Comparison of ENCODE assay signal across 8 cellular contexts in genomic region chr1:154760469-154760933, GRCh38.
A peak's percentile ranks its signal among the peaks of the same experiment; 100 is the strongest.
DNase-seq lines count a peak whose midpoint lies in the region; ATAC-seq and TF ChIP-seq lines count a peak whose summit lies in the region.

No MANE protein-coding gene starts in this region.

- peak overlapping the region; percentile 50 to 75 (median 66) for H3K4me3 Mint-ChIP-seq in CD4-positive, alpha-beta memory T cell
- peak overlapping the region; percentile 48 for H3K4me3 Mint-ChIP-seq in WTC11

- H3K36me3 ChIP-seq in CD4-positive, alpha-beta memory T cell (ENCODE audit: insufficient read depth, low read length) = no peaks in the 10 kb centered on the region
- H3K36me3 ChIP-seq in kidney epithelial cell (ENCODE audit: control insufficient read depth, insufficient read depth, low read length) = no peaks in the 10 kb centered on the region

- H3K27ac ChIP-seq in CD4-positive, alpha-beta memory T cell (ENCODE audit: low read depth, low read length) = no peak overlapping the region
- no peak overlapping the region for H3K27ac ChIP-seq in HL-60 (replicated peaks)

- H3K4me3 ChIP-seq in CD4-positive, alpha-beta memory T cell (ENCODE audit: low read length in 2 of 2) = no peak overlapping the region
- H3K4me3 ChIP-seq in HL-60 (replicated peaks; ENCODE audit: insufficient read depth, low read length) (no peak overlapping the region), kidney epithelial cell (ENCODE audit: low read depth, low read length) (peak overlapping the region; percentile 19)

- no peaks in the 10 kb centered on the region for H3K27me3 ChIP-seq in CD4-positive, alpha-beta memory T cell (ENCODE audit: insufficient read depth, low read length)
- H3K27me3 ChIP-seq in HL-60 (ENCODE audit: insufficient read depth, poor library complexity, severe bottlenecking) = peaks cover 41% of the 10 kb centered on the region
- peaks cover 29% of the 10 kb centered on the region for H3K27me3 ChIP-seq in kidney epithelial cell (ENCODE audit: control insufficient read depth, insufficient read depth, low read length)

- H3K4me1 Mint-ChIP-seq in CD4-positive, alpha-beta memory T cell = peaks cover 9 to 19% (median 15%) of the 10 kb centered on the region in 4 donors
- H3K4me1 Mint-ChIP-seq in WTC11 = no peaks in the 10 kb centered on the region

- DNase-seq in CD4-positive, alpha-beta memory T cell = peak; percentile 76 to 85 (median 79)
- DNase-seq in HL-60 (ENCODE audit: low read depth in 1 of 2, low spot score in 1 of 2) (peak in 1 of 2 experiments; percentile 36), WTC11 (ENCODE audit: low spot score) (peak; percentile 87), T47D (ENCODE audit: low read depth in 1 of 2, low spot score in 1 of 2) (peak; percentile 75 to 78), kidney epithelial cell (ENCODE audit: low read depth) (no peak), SHP77 treated with DMSO at 0.1 percent for 48 hours (lab: John Stamatoyannopoulos, UW) (no peak)
- peak; percentile 81 for DNase-seq in stimulated activated CD4-positive, alpha-beta T cell treated with anti-CD3 and anti-CD28 coated beads, Interleukin-4, amount 100 ng/mL, for 48 hours (ENCODE audit: low read depth in 2 of 2)

- intact Hi-C loops in CD4-positive, alpha-beta memory T cell (cut with micrococcal nuclease) = loop anchor here (1.0 to 10.0 kb wide), 5 partner anchors 31 to 304 kb away; partner anchors contain the start of gene EFNA4

- TF ChIP-seq CTCF in HL-60 (IDR thresholded peaks at IDR 0.05; ENCODE audit: insufficient read depth, low read length) (peak; percentile 13), WTC11 (IDR thresholded peaks at IDR 0.05) (peak; percentile 66), kidney epithelial cell (IDR thresholded peaks at IDR 0.05; ENCODE audit: insufficient read depth, low read length, poor library complexity, severe bottlenecking) (peak; percentile 59)

- H3K9me3 Mint-ChIP-seq in CD4-positive, alpha-beta memory T cell = no peaks in the 10 kb centered on the region
- H3K9me3 Mint-ChIP-seq in WTC11 = no peaks in the 10 kb centered on the region

- H3K4me1 ChIP-seq in CD4-positive, alpha-beta memory T cell (ENCODE audit: insufficient read depth, low read length) = peaks cover 16% of the 10 kb centered on the region

- ATAC-seq in WTC11 (peak; percentile 96), GM18868 (IDR thresholded peaks at IDR 0.05; ENCODE audit: unreplicated experiment) (no peak)

- H3K9me3 ChIP-seq in CD4-positive, alpha-beta memory T cell (ENCODE audit: control insufficient read depth in 1 of 2, low read length in 2 of 2) = no peaks in the 10 kb centered on the region

- POLR2A ChIA-PET in CD4-positive, alpha-beta memory T cell (lab: Charles Lee; ENCODE audit: partially characterized antibody) = interaction anchor here (0.7 to 2.1 kb wide), 4 partner anchors 13 to 201 kb away, joined by 3 to 9 read pairs (median 5); partner anchors contain the start of gene ADAR
- POLR2A ChIA-PET in WTC11 (lab: Charles Lee) = interaction anchor here (0.5 kb wide), 1 partner anchor 19 kb away, joined by 3 read pairs; no protein-coding TSS in a partner anchor

- in situ Hi-C loops in T47D (cut with HindIII; ENCODE audit: low pct_unique_long_range_greater_than_20kb, low sequenced_read_pairs) = no loop called here

- H3K27me3 Mint-ChIP-seq in CD4-positive, alpha-beta memory T cell = peaks cover 0 to 7% of the 10 kb centered on the region in 2 donors
- H3K27me3 Mint-ChIP-seq in WTC11 (ENCODE audit: low read depth) = peaks cover 24% of the 10 kb centered on the region

- CTCF ChIA-PET in CD4-positive, alpha-beta memory T cell (lab: Charles Lee; ENCODE audit: partially characterized antibody) = interaction anchor here (0.7 to 4.9 kb wide), 30 partner anchors 8 to 293 kb away, joined by 3 to 56 read pairs (median 4); partner anchors contain the start of gene PMVK
- CTCF ChIA-PET in WTC11 (lab: Charles Lee) = interaction anchor here (0.5 to 4.0 kb wide), 32 partner anchors 9 to 1968 kb away, joined by 3 to 23 read pairs (median 4); partner anchors contain the start of genes ADAM15, CHRNB2, KCNN3 and METTL25B

- no peak overlapping the region for H3K27ac Mint-ChIP-seq in CD4-positive, alpha-beta memory T cell
- H3K27ac Mint-ChIP-seq in WTC11 = no peak overlapping the region

- H3K36me3 Mint-ChIP-seq in CD4-positive, alpha-beta memory T cell = no peaks in the 10 kb centered on the region
- no peaks in the 10 kb centered on the region for H3K36me3 Mint-ChIP-seq in WTC11

TF ChIP-seq in WTC11, 78 proteins besides CTCF, POLR2A, EP300 and RAD21 (continues in another document):
- TF ChIP-seq ZNF416 (CRISPR knock-in tag; IDR thresholded peaks at IDR 0.05) (no peak; the same call in 1 of the 2 replicates), MAX (CRISPR knock-in tag; IDR thresholded peaks at IDR 0.05) (peak; percentile 46; the same call in 1 of the 2 replicates), NR3C1 (CRISPR knock-in tag; conservative IDR thresholded peaks at IDR 0.05; ENCODE audit: low read depth) (0 out of 2 replicates have a peak, but pooled peaks have one; percentile 50), SMAD4 (CRISPR knock-in tag; IDR thresholded peaks at IDR 0.05) (no peak), CREM (CRISPR knock-in tag; IDR thresholded peaks at IDR 0.05) (0 out of 2 replicates have a peak, but pooled peaks have one; percentile 53), ARID4B (CRISPR knock-in tag; IDR thresholded peaks at IDR 0.05; ENCODE audit: borderline replicate concordance) (0 out of 2 replicates have a peak, but pooled peaks have one; percentile 37), ZNF671 (CRISPR knock-in tag; IDR thresholded peaks at IDR 0.05) (no peak), NFYB (CRISPR knock-in tag; conservative IDR thresholded peaks at IDR 0.05; ENCODE audit: low read depth) (no peak), TP53 (CRISPR knock-in tag; IDR thresholded peaks at IDR 0.05) (0 out of 2 replicates have a peak, but pooled peaks have one; percentile 63), TEAD1 (CRISPR knock-in tag; IDR thresholded peaks at IDR 0.05) (no peak), ZNF423 (CRISPR knock-in tag; IDR thresholded peaks at IDR 0.05) (0 out of 2 replicates have a peak, but pooled peaks have one; percentile 19), SP1 (CRISPR knock-in tag; conservative IDR thresholded peaks at IDR 0.05) (peak; percentile 55; the same call in 1 of the 2 replicates)
- TF ChIP-seq, protein P1, sequence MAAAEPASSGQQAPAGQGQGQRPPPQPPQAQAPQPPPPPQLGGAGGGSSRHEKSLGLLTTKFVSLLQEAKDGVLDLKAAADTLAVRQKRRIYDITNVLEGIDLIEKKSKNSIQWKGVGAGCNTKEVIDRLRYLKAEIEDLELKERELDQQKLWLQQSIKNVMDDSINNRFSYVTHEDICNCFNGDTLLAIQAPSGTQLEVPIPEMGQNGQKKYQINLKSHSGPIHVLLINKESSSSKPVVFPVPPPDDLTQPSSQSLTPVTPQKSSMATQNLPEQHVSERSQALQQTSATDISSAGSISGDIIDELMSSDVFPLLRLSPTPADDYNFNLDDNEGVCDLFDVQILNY (CRISPR knock-in tag; IDR thresholded peaks at IDR 0.05) = 0 out of 2 replicates have a peak, but pooled peaks have one; percentile 47
- TF ChIP-seq, protein P2, sequence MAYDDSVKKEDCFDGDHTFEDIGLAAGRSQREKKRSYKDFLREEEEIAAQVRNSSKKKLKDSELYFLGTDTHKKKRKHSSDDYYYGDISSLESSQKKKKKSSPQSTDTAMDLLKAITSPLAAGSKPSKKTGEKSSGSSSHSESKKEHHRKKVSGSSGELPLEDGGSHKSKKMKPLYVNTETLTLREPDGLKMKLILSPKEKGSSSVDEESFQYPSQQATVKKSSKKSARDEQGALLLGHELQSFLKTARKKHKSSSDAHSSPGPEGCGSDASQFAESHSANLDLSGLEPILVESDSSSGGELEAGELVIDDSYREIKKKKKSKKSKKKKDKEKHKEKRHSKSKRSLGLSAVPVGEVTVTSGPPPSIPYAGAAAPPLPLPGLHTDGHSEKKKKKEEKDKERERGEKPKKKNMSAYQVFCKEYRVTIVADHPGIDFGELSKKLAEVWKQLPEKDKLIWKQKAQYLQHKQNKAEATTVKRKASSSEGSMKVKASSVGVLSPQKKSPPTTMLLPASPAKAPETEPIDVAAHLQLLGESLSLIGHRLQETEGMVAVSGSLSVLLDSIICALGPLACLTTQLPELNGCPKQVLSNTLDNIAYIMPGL (CRISPR knock-in tag; IDR thresholded peaks at IDR 0.05) = peak; percentile 97

Comparison
In these comparisons a context has a peak if more than half of its experiments do, and no peak if none do; other contexts are left out.
1. DNase-seq: peak in CD4-positive, alpha-beta memory T cell (5 of 5), WTC11 (single experiment), T47D (2 of 2) and stimulated activated CD4-positive, alpha-beta T cell treated with anti-CD3 and anti-CD28 coated beads, Interleukin-4, amount 100 ng/mL, for 48 hours (2 of 2); none in kidney epithelial cell (single experiment) and SHP77 treated with DMSO at 0.1 percent for 48 hours (single experiment).
2. CTCF ChIP-seq: peak in every context shown above with its lines; median percentile 66 in WTC11; 59 in kidney epithelial cell; 13 in HL-60.